9 cellular contexts compared by ENCODE assay signal in genomic region chr14:44898547-44898946, GRCh38.
A peak's percentile ranks its signal among the peaks of the same experiment; 100 is the strongest.
DNase-seq lines count a peak whose midpoint lies in the region; ATAC-seq and TF ChIP-seq lines count a peak whose summit lies in the region.
"Had no signal": no experiment of that assay in that cellular context is flagged by ENCODE, and none has a peak within 500 bp of the region (broad histone marks: within the 10 kb centered on the region; RNA-seq: fewer than 3 reads in every experiment).

No MANE protein-coding gene starts in this region.

- H3K4me1 ChIP-seq in Caco-2 (0 out of 2 replicates have a peak, but pooled peaks cover 3% of the 10 kb centered on the region), OCI-LY3 (ENCODE audit: low read length) (peaks cover 15% of the 10 kb centered on the region), osteoblast (ENCODE audit: insufficient read depth, low read length) (peaks cover 13% of the 10 kb centered on the region), adrenal gland (replicated peaks in 1 of 2) (peaks cover 5 to 16% of the 10 kb centered on the region in 2 donors)

- TF ChIP-seq POLR2A in adrenal gland (IDR thresholded peaks at IDR 0.05), result no peak

- H3K4me2 ChIP-seq in OCI-LY3 (ENCODE audit: low read length) (peak overlapping the region; percentile 93), osteoblast (ENCODE audit: insufficient read depth, low read length) (peak overlapping the region; percentile 93)

- H3K36me3 ChIP-seq in Caco-2 (ENCODE audit: control insufficient read depth, insufficient read depth, low read length) (no peaks in the 10 kb centered on the region), OCI-LY3 (replicated peaks; ENCODE audit: low read depth, low read length) (no peaks in the 10 kb centered on the region), osteoblast (ENCODE audit: insufficient read depth, low read length) (no peaks in the 10 kb centered on the region), adrenal gland (replicated peaks in 1 of 2) (no peaks in the 10 kb centered on the region)

- peaks cover 5% of the 10 kb centered on the region for H3K79me2 ChIP-seq in OCI-LY3 (ENCODE audit: low read length)
- H3K79me2 ChIP-seq in osteoblast (ENCODE audit: insufficient read depth, low read length), result peaks cover 14% of the 10 kb centered on the region

- no peak for DNase-seq in Caco-2
- peak; percentile 21 for DNase-seq in epithelial cell of esophagus (ENCODE audit: low read depth)
- no peak for DNase-seq in osteoblast (ENCODE audit: insufficient read length, low spot score, missing footprints)
- no peak for DNase-seq in adrenal gland
- DNase-seq in NCI-H2107 (lab: John Stamatoyannopoulos, UW), result no peak
- DNase-seq: NCI-H1417 had no signal

- H4K20me1 ChIP-seq in OCI-LY3 (ENCODE audit: insufficient read depth, low read length) (no peaks in the 10 kb centered on the region), osteoblast (ENCODE audit: insufficient read depth, low read length) (no peaks in the 10 kb centered on the region)

- POLR2A ChIA-PET in Caco-2 (lab: Charles Lee), result interaction anchor here (0.5 kb wide), 1 partner anchor 10 kb away, joined by 7 read pairs; no protein-coding TSS in a partner anchor

- TF ChIP-seq CTCF in Caco-2 (IDR thresholded peaks at IDR 0.05; ENCODE audit: insufficient read depth in 1 of 2, low read depth in 1 of 2, low read length in 1 of 2, severe bottlenecking in 1 of 2, unreplicated experiment in 1 of 2) (no peak), OCI-LY3 (IDR thresholded peaks at IDR 0.05; ENCODE audit: low read depth, low read length) (no peak), epithelial cell of esophagus (IDR thresholded peaks at IDR 0.05; ENCODE audit: insufficient read depth, low read depth, low read length, missing control alignments) (no peak), osteoblast (IDR thresholded peaks at IDR 0.05; ENCODE audit: extremely low read depth, low read depth, low read length) (no peak), adrenal gland (IDR thresholded peaks at IDR 0.05) (no peak)

- peaks cover 5% of the 10 kb centered on the region for H3K36me3 Mint-ChIP-seq in Caco-2 (ENCODE audit: insufficient read depth, unreplicated experiment)

- H3K4me3 ChIP-seq in Caco-2 (ENCODE audit: low read depth, low read length) (no peak overlapping the region), OCI-LY3 (ENCODE audit: low read length) (peak overlapping the region; percentile 98), epithelial cell of esophagus (ENCODE audit: low read length) (no peak overlapping the region), osteoblast (ENCODE audit: insufficient read depth, low read length) (peak overlapping the region; percentile 92), adrenal gland (peak overlapping the region in 2 of 4 donors; percentile 93)

- ATAC-seq in HG03139 (IDR thresholded peaks at IDR 0.05; ENCODE audit: unreplicated experiment) (no peak), HG03342 (IDR thresholded peaks at IDR 0.05; ENCODE audit: unreplicated experiment) (no peak)

- intact Hi-C loops in Caco-2 (cut with micrococcal nuclease; ENCODE audit: unreplicated experiment) (loop anchor here (5.0 kb wide), 1 partner anchor 354 kb away; the partner anchor contains the start of gene MIS18BP1), adrenal gland (cut with DNase I) (no loop called here)

- H3K27me3 ChIP-seq in Caco-2 (replicated peaks; ENCODE audit: control insufficient read depth, insufficient read depth, low read length) (no peaks in the 10 kb centered on the region), OCI-LY3 (ENCODE audit: low read depth, low read length) (no peaks in the 10 kb centered on the region), osteoblast (ENCODE audit: insufficient read depth, low read length) (no peaks in the 10 kb centered on the region), adrenal gland (no peaks in the 10 kb centered on the region)

- H3K9me3 ChIP-seq in Caco-2, result no peaks in the 10 kb centered on the region
- H3K9me3 ChIP-seq in OCI-LY3 (ENCODE audit: insufficient read depth, low read length), result no peaks in the 10 kb centered on the region
- no peaks in the 10 kb centered on the region for H3K9me3 ChIP-seq in osteoblast (ENCODE audit: low read depth, low read length)
- peaks cover 0 to 3% (median 0%) of the 10 kb centered on the region in 3 donors for H3K9me3 ChIP-seq in adrenal gland (replicated peaks in 1 of 3)

- H3K9me3 Mint-ChIP-seq in Caco-2 (ENCODE audit: unreplicated experiment), result no peaks in the 10 kb centered on the region

- H2AFZ ChIP-seq in OCI-LY3 (ENCODE audit: low read depth, low read length) (no peak overlapping the region), osteoblast (ENCODE audit: low read length) (no peak overlapping the region)

- no peaks in the 10 kb centered on the region for H3K27me3 Mint-ChIP-seq in Caco-2 (ENCODE audit: insufficient read depth, unreplicated experiment)

- no TSS peak for BruUV-seq in Caco-2 (replicated peaks; lab: Mats Ljungman, UMichigan)

- no peaks in the 10 kb centered on the region for H3K4me1 Mint-ChIP-seq in Caco-2 (ENCODE audit: low read depth, unreplicated experiment)

- peak overlapping the region; percentile 85; the same call in 1 of the 2 replicates for H3K9ac ChIP-seq in OCI-LY3 (ENCODE audit: low read length)

- H3K4me3 Mint-ChIP-seq in Caco-2 (ENCODE audit: unreplicated experiment), result peak overlapping the region; percentile 69

- WGBS in adrenal gland, 4 donors, result 62 to 68% (median 64%) methylated on average over 6 of the region's 6 CpGs

- H3K27ac Mint-ChIP-seq in Caco-2 (ENCODE audit: unreplicated experiment), result peak overlapping the region; percentile 84

- H3K27ac ChIP-seq in OCI-LY3 (ENCODE audit: low read length) (no peak overlapping the region), osteoblast (ENCODE audit: low read depth, low read length) (no peak overlapping the region), adrenal gland (no peak overlapping the region)

- CTCF ChIA-PET in Caco-2 (lab: Charles Lee), result no interaction called here

Comparison
In these comparisons a context has a peak if more than half of its experiments do, and no peak if none do; other contexts are left out.
1. H3K4me3 ChIP-seq: peak in OCI-LY3 (single experiment) and osteoblast (single experiment); none in Caco-2 (single experiment) and epithelial cell of esophagus (single experiment).